Comparison of ENCODE assay signal across 11 cellular contexts in genomic region chr15:31357148-31357547, GRCh38. TPM values are rescaled to one million over a fixed set of nuclear protein-coding genes. Genes with fewer than 3 reads are reported as not detected.
DNase-seq lines count a peak whose midpoint lies in the region; ATAC-seq and TF ChIP-seq lines count a peak whose summit lies in the region.
"Had no signal": no experiment of that assay in that cellular context is flagged by ENCODE, and none has a peak within 500 bp of the region (broad histone marks: within the 10 kb centered on the region; RNA-seq: fewer than 3 reads in every experiment).

No MANE protein-coding gene starts in this region.

- peaks cover 4% of the 10 kb centered on the region for H3K9me3 Mint-ChIP-seq in activated CD4-positive, alpha-beta memory T cell treated with anti-CD3 and anti-CD28 coated beads for 36 hours
- H3K9me3 Mint-ChIP-seq: neural progenitor cell had no signal

- CTCF ChIA-PET in activated CD4-positive, alpha-beta memory T cell treated with anti-CD3 and anti-CD28 coated beads for 36 hours (lab: Charles Lee): interaction anchor here (1.1 to 3.1 kb wide), 6 partner anchors 9 to 133 kb away, joined by 3 to 20 read pairs (median 14); no protein-coding TSS in a partner anchor

- H3K27ac ChIP-seq in left ventricle myocardium inferior (replicated peaks): peak overlapping the region; percentile 100
- peak overlapping the region; percentile 22 for H3K27ac ChIP-seq in layer of hippocampus (ENCODE audit: low read depth, low read length)
- H3K27ac ChIP-seq in upper lobe of left lung: peak overlapping the region; percentile 88 to 99 (median 95)
- H3K27ac ChIP-seq: GM23248, neural progenitor cell had no signal

- no peaks in the 10 kb centered on the region for H3K27me3 Mint-ChIP-seq in activated CD4-positive, alpha-beta memory T cell treated with anti-CD3 and anti-CD28 coated beads for 36 hours

- no peak for DNase-seq in left ventricle myocardium inferior
- DNase-seq in cardiac septum (ENCODE audit: low spot score): no peak
- DNase-seq in activated CD4-positive, alpha-beta memory T cell treated with anti-CD3 and anti-CD28 coated beads for 36 hours: peak; percentile 60
- no peak for DNase-seq in upper lobe of left lung
- DNase-seq in SW480 (ENCODE audit: low spot score): no peak
- no peak for DNase-seq in NCI-H446 (lab: John Stamatoyannopoulos, UW)
- no peak for DNase-seq in nucleus accumbens (lab: John Stamatoyannopoulos, UW)
- DNase-seq: C1 segment of cervical spinal cord had no signal

- intact Hi-C loops in left ventricle myocardium inferior (cut with micrococcal nuclease): no loop called here
- intact Hi-C loops in cardiac septum (cut with DNase I): no loop called here
- intact Hi-C loops in activated CD4-positive, alpha-beta memory T cell treated with anti-CD3 and anti-CD28 coated beads for 36 hours (cut with micrococcal nuclease): no loop called here

- peak overlapping the region; percentile 97 for H3K27ac Mint-ChIP-seq in activated CD4-positive, alpha-beta memory T cell treated with anti-CD3 and anti-CD28 coated beads for 36 hours
- H3K27ac Mint-ChIP-seq: neural progenitor cell had no signal

- no peaks in the 10 kb centered on the region for H3K27me3 ChIP-seq in left ventricle myocardium inferior (ENCODE audit: low read depth)
- H3K27me3 ChIP-seq in layer of hippocampus (ENCODE audit: control insufficient read depth, insufficient read depth, low read length): no peaks in the 10 kb centered on the region
- H3K27me3 ChIP-seq in upper lobe of left lung: no peaks in the 10 kb centered on the region
- H3K27me3 ChIP-seq: neural progenitor cell had no signal

- H3K4me3 ChIP-seq in left ventricle myocardium inferior (no peak overlapping the region), upper lobe of left lung (no peak overlapping the region)
- H3K4me3 ChIP-seq: GM23248, neural progenitor cell had no signal

- TF ChIP-seq CTCF in left ventricle myocardium inferior (IDR thresholded peaks at IDR 0.05; ENCODE audit: borderline replicate concordance) (no peak), upper lobe of left lung (IDR thresholded peaks at IDR 0.05) (no peak)

- no peak for TF ChIP-seq EP300 in upper lobe of left lung (IDR thresholded peaks at IDR 0.05)

- no peaks in the 10 kb centered on the region for H3K36me3 ChIP-seq in left ventricle myocardium inferior
- peaks cover 0 to 8% (median 0%) of the 10 kb centered on the region in 4 donors for H3K36me3 ChIP-seq in upper lobe of left lung
- H3K36me3 ChIP-seq: neural progenitor cell had no signal

- peak overlapping the region; percentile 65 for H3K4me3 Mint-ChIP-seq in activated CD4-positive, alpha-beta memory T cell treated with anti-CD3 and anti-CD28 coated beads for 36 hours
- H3K4me3 Mint-ChIP-seq: neural progenitor cell had no signal

- H3K4me1 Mint-ChIP-seq in activated CD4-positive, alpha-beta memory T cell treated with anti-CD3 and anti-CD28 coated beads for 36 hours (ENCODE audit: low read depth): peaks cover 99% of the 10 kb centered on the region

- H3K4me1 ChIP-seq in left ventricle myocardium inferior (peaks cover 100% of the 10 kb centered on the region), upper lobe of left lung (peaks cover 100% of the 10 kb centered on the region in 4 donors)

- ATAC-seq in upper lobe of left lung (ENCODE audit: low FRiP score in 2 of 2): no peak

- H3K36me3 Mint-ChIP-seq in activated CD4-positive, alpha-beta memory T cell treated with anti-CD3 and anti-CD28 coated beads for 36 hours: peaks cover 37% of the 10 kb centered on the region

- H3K9me3 ChIP-seq in left ventricle myocardium inferior (replicated peaks) (no peaks in the 10 kb centered on the region), upper lobe of left lung (no peaks in the 10 kb centered on the region)

- WGBS in upper lobe of left lung, 2 donors: 35 to 45% methylated on average over 7 to 10 of the region's 13 CpGs

- POLR2A ChIA-PET in activated CD4-positive, alpha-beta memory T cell treated with anti-CD3 and anti-CD28 coated beads for 36 hours (lab: Charles Lee): interaction anchor here (1.0 to 10.3 kb wide), 7 partner anchors 8 to 127 kb away, joined by 3 to 97 read pairs (median 5); no protein-coding TSS in a partner anchor

- no peak for TF ChIP-seq POLR2A in upper lobe of left lung (IDR thresholded peaks at IDR 0.05)

RNA-seq across cellular contexts. Expression of gene KLF13, which starts 30.5 kb away (rescaled TPM):
- total RNA-seq in left ventricle myocardium inferior: 62.3 TPM
- 35.7 TPM for total RNA-seq in cardiac septum
- 100 to 1,000 TPM; 134 to 145 TPM for total RNA-seq in activated CD4-positive, alpha-beta memory T cell treated with anti-CD3 and anti-CD28 coated beads for 36 hours
- total RNA-seq in upper lobe of left lung: 100 to 1,000 TPM; 103 to 231 (median 147) TPM

Comparison
In these comparisons a context has a peak if more than half of its experiments do, and no peak if none do; other contexts are left out.
1. H3K27ac ChIP-seq: peak in every context shown above with its lines; median percentile 100 in left ventricle myocardium inferior; 95 in upper lobe of left lung; 22 in layer of hippocampus.